In the genomic region with DNA sequence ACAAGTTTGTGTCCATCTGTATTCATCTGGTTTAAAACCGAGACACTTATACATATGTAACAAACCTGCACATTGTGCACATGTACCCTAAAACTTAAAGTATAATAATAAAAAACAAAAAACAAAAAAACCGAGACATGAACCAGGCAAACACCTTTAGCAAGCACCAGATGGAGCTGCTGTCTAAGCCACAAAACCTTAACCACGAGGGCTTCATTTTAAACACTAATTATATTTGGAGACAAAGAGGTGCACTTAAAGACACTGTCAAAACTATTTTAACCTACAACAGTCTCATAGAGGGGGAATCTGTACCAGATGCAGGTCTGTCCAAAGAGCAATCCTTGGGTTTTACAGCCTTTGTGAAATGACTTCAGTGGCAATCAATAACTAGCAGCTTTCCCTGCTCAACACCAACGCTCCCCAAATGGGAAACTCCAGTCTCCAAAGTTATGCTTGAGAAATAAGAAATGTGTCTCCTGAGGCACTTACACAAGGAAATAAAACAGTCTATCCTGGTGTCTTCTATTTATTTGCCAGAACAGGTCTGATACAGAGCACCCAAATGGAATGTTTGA, we compare ENCODE assay signal across 9 cellular contexts.
A peak's percentile ranks its signal among the peaks of the same experiment; 100 is the strongest.
DNase-seq lines count a peak whose midpoint lies in the region; ATAC-seq, FAIRE-seq and TF ChIP-seq lines count a peak whose summit lies in the region.
"Had no signal": no experiment of that assay in that cellular context is flagged by ENCODE, and none has a peak within 500 bp of the region (broad histone marks: within the 10 kb centered on the region; RNA-seq: fewer than 3 reads in every experiment).

No MANE protein-coding gene starts in this region.

- H3K27ac ChIP-seq in WERI-Rb-1 (peak overlapping the region; percentile 15), heart right ventricle (peak overlapping the region; percentile 38 to 93 (median 80)), small intestine (ENCODE audit: low read depth in 1 of 2, low read length in 1 of 2) (peak overlapping the region; percentile 39 to 41)

- H3K9me3 ChIP-seq in WERI-Rb-1 (ENCODE audit: severe bottlenecking) (no peaks in the 10 kb centered on the region), heart right ventricle (no peaks in the 10 kb centered on the region), small intestine (ENCODE audit: control insufficient read depth, low read depth) (no peaks in the 10 kb centered on the region)

- TF ChIP-seq CTCF in CD14-positive monocyte (IDR thresholded peaks at IDR 0.05), result peak; percentile 15
- TF ChIP-seq CTCF in WERI-Rb-1 (IDR thresholded peaks at IDR 0.05; ENCODE audit: low read depth, low read length), result peak; percentile 52
- TF ChIP-seq CTCF in heart right ventricle (IDR thresholded peaks at IDR 0.05), result peak; percentile 38 to 81 (median 63)

- H3K36me3 Mint-ChIP-seq in CD14-positive monocyte, result peaks cover 0 to 2% of the 10 kb centered on the region in 2 donors
- H3K36me3 Mint-ChIP-seq: naive thymus-derived CD8-positive, alpha-beta T cell had no signal

- H3K27me3 ChIP-seq in WERI-Rb-1 (ENCODE audit: insufficient read depth, low read depth, severe bottlenecking), result no peaks in the 10 kb centered on the region
- no peaks in the 10 kb centered on the region for H3K27me3 ChIP-seq in heart right ventricle
- H3K27me3 ChIP-seq in small intestine (ENCODE audit: control insufficient read depth in 2 of 2, insufficient read depth in 2 of 2, low read length in 2 of 2), result no peaks in the 10 kb centered on the region

- FAIRE-seq in small intestine (lab: Jason Lieb, UNC), result no peak

- DNase-seq in CD14-positive monocyte (ENCODE audit: low spot score) (no peak), HT-29 (ENCODE audit: low spot score) (peak; percentile 55), WERI-Rb-1 (no peak), heart right ventricle (no peak), small intestine (peak; percentile 43), GM19238 (ENCODE audit: insufficient read length, low spot score) (no peak)
- no peak for DNase-seq in central memory CD4-positive, alpha-beta T cell

- H3K4me1 ChIP-seq in heart right ventricle (peaks cover 5 to 70% (median 55%) of the 10 kb centered on the region in 9 donors), small intestine (ENCODE audit: control insufficient read depth in 2 of 2, insufficient read depth in 1 of 2, low read depth in 1 of 2, low read length in 1 of 2) (peaks cover 6 to 8% of the 10 kb centered on the region in 2 donors)

- ATAC-seq in heart right ventricle (peak in 7 of 8 donors; percentile 33 to 64 (median 43)), HG02763 (IDR thresholded peaks at IDR 0.05; ENCODE audit: unreplicated experiment) (no peak)
- ATAC-seq: naive thymus-derived CD8-positive, alpha-beta T cell had no signal

- intact Hi-C loops in CD14-positive monocyte (cut with micrococcal nuclease) (loop anchor here in 1 of 2 donors (5.0 to 10.0 kb wide), 3 partner anchors 112 to 311 kb away; partner anchors contain the start of gene TSPAN3), heart right ventricle (cut with DNase I) (loop anchor here (1.0 to 10.0 kb wide), 17 partner anchors 62 to 448 kb away; partner anchors contain the start of genes LINGO1 (in 3 of the 10), HMG20A (in 1 of the 10) and PEAK1 (in 1 of the 10))

- 43 to 44% methylated on average over 4 of the region's 4 CpGs for WGBS in heart right ventricle, 2 donors
- WGBS in small intestine, 3 donors, result 16 to 34% (median 20%) methylated on average over 4 of the region's 4 CpGs

- H3K9me3 Mint-ChIP-seq in CD14-positive monocyte, result no peaks in the 10 kb centered on the region
- H3K9me3 Mint-ChIP-seq: naive thymus-derived CD8-positive, alpha-beta T cell had no signal

- peaks cover 2% of the 10 kb centered on the region in 3 donors for H3K27me3 Mint-ChIP-seq in CD14-positive monocyte (ENCODE audit: low read depth in 3 of 3)
- H3K27me3 Mint-ChIP-seq: naive thymus-derived CD8-positive, alpha-beta T cell had no signal

- H3K4me3 ChIP-seq in WERI-Rb-1 (ENCODE audit: low read depth, low read length) (no peak overlapping the region), heart right ventricle (no peak overlapping the region), small intestine (ENCODE audit: low read depth in 1 of 2, low read length in 2 of 2) (no peak overlapping the region)

- H3K27ac Mint-ChIP-seq in CD14-positive monocyte, result peak overlapping the region in 2 of 7 donors; percentile 6 to 25

- H3K4me1 Mint-ChIP-seq in CD14-positive monocyte, result peaks cover 44% of the 10 kb centered on the region

- H3K36me3 ChIP-seq in WERI-Rb-1 (no peaks in the 10 kb centered on the region), heart right ventricle (peaks cover 0 to 5% (median 0%) of the 10 kb centered on the region in 9 donors), small intestine (ENCODE audit: control insufficient read depth in 2 of 2, insufficient read depth in 2 of 2, low read length in 2 of 2) (peaks cover 0 to under 1% of the 10 kb centered on the region in 2 donors)

- no peak overlapping the region for H3K4me3 Mint-ChIP-seq in CD14-positive monocyte
- H3K4me3 Mint-ChIP-seq: naive thymus-derived CD8-positive, alpha-beta T cell had no signal

Comparison
In these comparisons a context has a peak if more than half of its experiments do, and no peak if none do; other contexts are left out.
1. DNase-seq: peak in HT-29 (single experiment) and small intestine (single experiment); none in CD14-positive monocyte (single experiment), WERI-Rb-1 (single experiment), heart right ventricle (0 of 2), central memory CD4-positive, alpha-beta T cell (single experiment) and GM19238 (single experiment).
2. H3K27ac ChIP-seq: peak in every context shown above with its lines; median percentile 80 in heart right ventricle; 40 in small intestine; 15 in WERI-Rb-1.
3. Peak in every context shown above with its lines, with median percentiles within 50 percentile points of each other: CTCF ChIP-seq.